In genomic region chr19:16912780-16913179, GRCh38 we compare ENCODE assay signal across 24 cellular contexts. TPM values are rescaled to one million over a fixed set of nuclear protein-coding genes. Genes with fewer than 3 reads are reported as not detected.
A peak's percentile ranks its signal among the peaks of the same experiment; 100 is the strongest.
DNase-seq lines count a peak whose midpoint lies in the region; ATAC-seq and TF ChIP-seq lines count a peak whose summit lies in the region.
"Had no signal": no experiment of that assay in that cellular context is flagged by ENCODE, and none has a peak within 500 bp of the region (broad histone marks: within the 10 kb centered on the region; RNA-seq: fewer than 3 reads in every experiment).

No MANE protein-coding gene starts in this region.

- POLR2A ChIA-PET in HEK293 (lab: Yijun Ruan, JAX) = no interaction called here

- H3K27me3 ChIP-seq in upper lobe of right lung = no peaks in the 10 kb centered on the region
- H3K27me3 ChIP-seq: BLaER1 treated with 17β-estradiol and CSF1 and Interleukin-3, amounts not matched to agents 10 nM and 100 nM had no signal

- peak; percentile 13 for DNase-seq in activated effector memory CD4-positive, alpha-beta T cell treated with anti-CD3 and anti-CD28 coated beads, Interleukin-2, amount 50 U/mL, for 16 hours
- no peak for DNase-seq in activated effector memory CD4-positive, alpha-beta T cell treated with Interleukin-2 at 50 U/mL for 16 hours
- DNase-seq in chondrocyte (ENCODE audit: low spot score) = peak; percentile 1
- peak; percentile 18 for DNase-seq in upper lobe of right lung
- no peak for DNase-seq in NOMO-1 (lab: John Stamatoyannopoulos, UW; ENCODE audit: unreplicated experiment in 2 of 2)
- DNase-seq: AML-193; Caco-2; Calu3; CD4-positive, alpha-beta T cell; CD8-positive, alpha-beta T cell; DMS79; DND-41; EL; GDM1 had no signal

- H3K4me1 Mint-ChIP-seq in chondrocyte (ENCODE audit: low read depth) = no peaks in the 10 kb centered on the region
- no peaks in the 10 kb centered on the region for H3K4me1 Mint-ChIP-seq in stimulated activated memory B cell treated with anti-CD40 and anti-IgM and Interleukin-4, amounts not matched to agents 10 μg/mL and 1 μg/mL and 100 μg/mL, for 72 hours
- H3K4me1 Mint-ChIP-seq: B cell had no signal

- H3K9me3 ChIP-seq in HEK293 (ENCODE audit: control insufficient read depth, insufficient read depth, low read depth, low read length) (no peaks in the 10 kb centered on the region), upper lobe of right lung (peaks cover 4% of the 10 kb centered on the region)

- H3K4me1 ChIP-seq in HEK293 (ENCODE audit: control insufficient read depth, insufficient read depth, low read length) (no peaks in the 10 kb centered on the region), upper lobe of right lung (no peaks in the 10 kb centered on the region)
- H3K4me1 ChIP-seq: A549, Caco-2 had no signal

- no peak overlapping the region for H3K4me3 ChIP-seq in HEK293 (ENCODE audit: low read depth, low read length)
- no peak overlapping the region for H3K4me3 ChIP-seq in upper lobe of right lung
- H3K4me3 ChIP-seq: A549, GM12878 had no signal

- peaks cover 8% of the 10 kb centered on the region for H3K36me3 Mint-ChIP-seq in chondrocyte (ENCODE audit: low read depth)
- no peaks in the 10 kb centered on the region for H3K36me3 Mint-ChIP-seq in stimulated activated memory B cell treated with anti-CD40 and anti-IgM and Interleukin-4, amounts not matched to agents 10 μg/mL and 1 μg/mL and 100 μg/mL, for 72 hours
- H3K36me3 Mint-ChIP-seq: CD8-positive, alpha-beta T cell had no signal

- peaks cover 7% of the 10 kb centered on the region for H3K27me3 Mint-ChIP-seq in chondrocyte (ENCODE audit: low read depth)
- peaks cover 22% of the 10 kb centered on the region for H3K27me3 Mint-ChIP-seq in stimulated activated memory B cell treated with anti-CD40 and anti-IgM and Interleukin-4, amounts not matched to agents 10 μg/mL and 1 μg/mL and 100 μg/mL, for 72 hours

- ATAC-seq in upper lobe of right lung = no peak
- ATAC-seq in stimulated activated memory B cell treated with anti-CD40 and anti-IgM and Interleukin-4, amounts not matched to agents 10 μg/mL and 1 μg/mL and 100 μg/mL, for 72 hours = no peak
- ATAC-seq: A549; CD8-positive, alpha-beta T cell; GM12878 had no signal

- intact Hi-C loops in upper lobe of right lung (cut with DNase I) = no loop called here

- no peak for TF ChIP-seq CTCF in HEK293 (tag by site-specific recombination; IDR thresholded peaks at IDR 0.05)
- no peak for TF ChIP-seq CTCF in chondrocyte (IDR thresholded peaks at IDR 0.05)
- TF ChIP-seq CTCF in upper lobe of right lung (IDR thresholded peaks at IDR 0.05) = no peak

- H3K27ac Mint-ChIP-seq in chondrocyte (ENCODE audit: unreplicated experiment) = no peak overlapping the region
- no peak overlapping the region for H3K27ac Mint-ChIP-seq in stimulated activated memory B cell treated with anti-CD40 and anti-IgM and Interleukin-4, amounts not matched to agents 10 μg/mL and 1 μg/mL and 100 μg/mL, for 72 hours
- H3K27ac Mint-ChIP-seq: B cell; CD4-positive, alpha-beta T cell; CD8-positive, alpha-beta T cell had no signal

- H3K9me3 Mint-ChIP-seq in chondrocyte (ENCODE audit: low read depth) = peaks cover 20% of the 10 kb centered on the region
- H3K9me3 Mint-ChIP-seq in stimulated activated memory B cell treated with anti-CD40 and anti-IgM and Interleukin-4, amounts not matched to agents 10 μg/mL and 1 μg/mL and 100 μg/mL, for 72 hours = peaks cover 21% of the 10 kb centered on the region

- CTCF ChIA-PET in HEK293 (lab: Yijun Ruan, JAX) = no interaction called here

- H3K36me3 ChIP-seq in HEK293 (ENCODE audit: control insufficient read depth in 2 of 2, insufficient read depth in 1 of 2, low read length in 2 of 2) (no peaks in the 10 kb centered on the region), upper lobe of right lung (no peaks in the 10 kb centered on the region)

- H3K4me3 Mint-ChIP-seq in chondrocyte (ENCODE audit: unreplicated experiment) = no peak overlapping the region
- H3K4me3 Mint-ChIP-seq in stimulated activated memory B cell treated with anti-CD40 and anti-IgM and Interleukin-4, amounts not matched to agents 10 μg/mL and 1 μg/mL and 100 μg/mL, for 72 hours = no peak overlapping the region
- H3K4me3 Mint-ChIP-seq: B cell; CD4-positive, alpha-beta T cell; CD8-positive, alpha-beta T cell had no signal

- H3K27ac ChIP-seq in HEK293 (ENCODE audit: extremely low read depth, low read depth, low read length) = no peak overlapping the region
- no peak overlapping the region for H3K27ac ChIP-seq in upper lobe of right lung
- H3K27ac ChIP-seq: 22Rv1; A549; BLaER1 treated with 17β-estradiol and CSF1 and Interleukin-3, amounts not matched to agents 10 nM and 100 nM; C4-2B had no signal

TF ChIP-seq in HEK293, 187 proteins besides CTCF, POLR2A, EP300 and RAD21:
- TF ChIP-seq SETDB1 (IDR thresholded peaks at IDR 0.05; ENCODE audit: insufficient read length, low read length) = peak; percentile 22
- TF ChIP-seq, protein P1, sequence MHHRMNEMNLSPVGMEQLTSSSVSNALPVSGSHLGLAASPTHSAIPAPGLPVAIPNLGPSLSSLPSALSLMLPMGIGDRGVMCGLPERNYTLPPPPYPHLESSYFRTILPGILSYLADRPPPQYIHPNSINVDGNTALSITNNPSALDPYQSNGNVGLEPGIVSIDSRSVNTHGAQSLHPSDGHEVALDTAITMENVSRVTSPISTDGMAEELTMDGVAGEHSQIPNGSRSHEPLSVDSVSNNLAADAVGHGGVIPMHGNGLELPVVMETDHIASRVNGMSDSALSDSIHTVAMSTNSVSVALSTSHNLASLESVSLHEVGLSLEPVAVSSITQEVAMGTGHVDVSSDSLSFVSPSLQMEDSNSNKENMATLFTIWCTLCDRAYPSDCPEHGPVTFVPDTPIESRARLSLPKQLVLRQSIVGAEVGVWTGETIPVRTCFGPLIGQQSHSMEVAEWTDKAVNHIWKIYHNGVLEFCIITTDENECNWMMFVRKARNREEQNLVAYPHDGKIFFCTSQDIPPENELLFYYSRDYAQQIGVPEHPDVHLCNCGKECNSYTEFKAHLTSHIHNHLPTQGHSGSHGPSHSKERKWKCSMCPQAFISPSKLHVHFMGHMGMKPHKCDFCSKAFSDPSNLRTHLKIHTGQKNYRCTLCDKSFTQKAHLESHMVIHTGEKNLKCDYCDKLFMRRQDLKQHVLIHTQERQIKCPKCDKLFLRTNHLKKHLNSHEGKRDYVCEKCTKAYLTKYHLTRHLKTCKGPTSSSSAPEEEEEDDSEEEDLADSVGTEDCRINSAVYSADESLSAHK (tag by site-specific recombination; IDR thresholded peaks at IDR 0.05) = no peak

RNA-seq across cellular contexts. Expression of gene F2RL3, which starts 24.0 kb away (rescaled TPM):
- total RNA-seq in chondrocyte (0.05 to 0.10 TPM in 2 of 3 replicates, not detected in the other), upper lobe of right lung (25.3 TPM)
- total RNA-seq: A172; Caco-2; Calu3; CD4-positive, alpha-beta T cell; CD8-positive, alpha-beta T cell; G401 had no signal

Comparison
In these comparisons a context has a peak if more than half of its experiments do, and no peak if none do; other contexts are left out.
1. DNase-seq: peak in activated effector memory CD4-positive, alpha-beta T cell treated with anti-CD3 and anti-CD28 coated beads, Interleukin-2, amount 50 U/mL, for 16 hours (single experiment), chondrocyte (single experiment) and upper lobe of right lung (single experiment); none in activated effector memory CD4-positive, alpha-beta T cell treated with Interleukin-2 at 50 U/mL for 16 hours (single experiment) and NOMO-1 (0 of 2).
2. RNA of gene F2RL3, which starts 24.0 kb away (total RNA-seq): 25.3 TPM in upper lobe of right lung (single experiment); 0.05 to 0.10 TPM in chondrocyte; every median in the first group is over 10 times any median in the second.